In the genomic region with DNA sequence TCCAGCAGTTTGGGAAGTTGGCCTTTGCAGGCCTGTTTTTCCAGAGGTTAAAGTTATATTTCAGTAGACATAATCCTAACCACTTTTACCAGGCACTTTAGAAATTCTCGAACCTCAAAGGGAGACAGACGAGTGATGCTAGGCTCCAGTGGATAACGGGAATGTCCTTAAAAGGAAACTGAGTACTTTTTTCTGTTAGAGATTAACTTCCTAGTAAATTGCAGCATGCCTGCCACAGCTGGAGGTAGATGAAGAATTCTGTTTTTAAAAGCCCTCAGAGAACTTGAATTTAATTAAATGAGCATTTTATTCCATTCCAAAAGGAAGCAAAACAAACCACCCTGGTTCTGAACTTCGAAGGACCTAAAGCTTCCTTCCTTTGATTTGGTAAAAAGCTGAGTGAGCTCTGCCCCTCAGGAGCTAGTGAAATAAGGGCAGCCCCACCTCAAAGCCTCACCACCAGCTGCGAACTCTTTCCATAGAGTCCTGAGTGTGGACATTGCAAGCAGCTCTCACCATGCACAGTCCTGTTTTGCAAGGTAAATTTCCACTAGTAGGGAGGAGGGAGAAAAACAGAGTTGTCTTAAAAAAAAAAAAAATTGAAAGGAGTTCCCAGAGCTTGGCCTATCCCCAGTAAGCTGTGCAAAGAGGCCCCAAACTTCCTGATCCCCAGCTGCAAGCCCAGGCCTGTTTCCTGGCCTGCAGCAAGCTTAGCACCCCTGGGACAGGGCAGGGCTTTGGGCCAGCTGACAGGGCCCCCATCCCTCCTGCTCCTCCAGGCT, we compare ENCODE assay signal across 2 cellular contexts.
TF ChIP-seq lines count a peak whose summit lies in the region.

No MANE protein-coding gene starts in this region.

TF ChIP-seq in IMR-90, 13 proteins besides CTCF, POLR2A, EP300 and RAD21:
- no peak for TF ChIP-seq NFE2L2 (IDR thresholded peaks at IDR 0.05; ENCODE audit: low read depth, low read length)
- no peak for TF ChIP-seq RFX5 (IDR thresholded peaks at IDR 0.05; ENCODE audit: low read depth, low read length)
- TF ChIP-seq RCOR1 (IDR thresholded peaks at IDR 0.05; ENCODE audit: insufficient replicate concordance, low read length): no peak
- TF ChIP-seq FOS (IDR thresholded peaks at IDR 0.05; ENCODE audit: low read depth, low read length): no peak
- TF ChIP-seq MXI1 (IDR thresholded peaks at IDR 0.05; ENCODE audit: borderline replicate concordance, low read depth, low read length): no peak
- TF ChIP-seq SMC3 (IDR thresholded peaks at IDR 0.05; ENCODE audit: low read depth, low read length): no peak
- TF ChIP-seq CHD1 (IDR thresholded peaks at IDR 0.05; ENCODE audit: low read depth, low read length): no peak
- no peak for TF ChIP-seq BHLHE40 (IDR thresholded peaks at IDR 0.05; ENCODE audit: low read depth, low read length)
- no peak for TF ChIP-seq MAZ (IDR thresholded peaks at IDR 0.05; ENCODE audit: borderline replicate concordance, low read depth, low read length)
- TF ChIP-seq MAFK (IDR thresholded peaks at IDR 0.05; ENCODE audit: low read depth, low read length): no peak
- TF ChIP-seq, protein P1, sequence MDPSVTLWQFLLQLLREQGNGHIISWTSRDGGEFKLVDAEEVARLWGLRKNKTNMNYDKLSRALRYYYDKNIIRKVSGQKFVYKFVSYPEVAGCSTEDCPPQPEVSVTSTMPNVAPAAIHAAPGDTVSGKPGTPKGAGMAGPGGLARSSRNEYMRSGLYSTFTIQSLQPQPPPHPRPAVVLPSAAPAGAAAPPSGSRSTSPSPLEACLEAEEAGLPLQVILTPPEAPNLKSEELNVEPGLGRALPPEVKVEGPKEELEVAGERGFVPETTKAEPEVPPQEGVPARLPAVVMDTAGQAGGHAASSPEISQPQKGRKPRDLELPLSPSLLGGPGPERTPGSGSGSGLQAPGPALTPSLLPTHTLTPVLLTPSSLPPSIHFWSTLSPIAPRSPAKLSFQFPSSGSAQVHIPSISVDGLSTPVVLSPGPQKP (IDR thresholded peaks at IDR 0.05; ENCODE audit: borderline replicate concordance, low read depth, low read length): no peak
- TF ChIP-seq, protein P2, sequence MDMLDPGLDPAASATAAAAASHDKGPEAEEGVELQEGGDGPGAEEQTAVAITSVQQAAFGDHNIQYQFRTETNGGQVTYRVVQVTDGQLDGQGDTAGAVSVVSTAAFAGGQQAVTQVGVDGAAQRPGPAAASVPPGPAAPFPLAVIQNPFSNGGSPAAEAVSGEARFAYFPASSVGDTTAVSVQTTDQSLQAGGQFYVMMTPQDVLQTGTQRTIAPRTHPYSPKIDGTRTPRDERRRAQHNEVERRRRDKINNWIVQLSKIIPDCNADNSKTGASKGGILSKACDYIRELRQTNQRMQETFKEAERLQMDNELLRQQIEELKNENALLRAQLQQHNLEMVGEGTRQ (IDR thresholded peaks at IDR 0.05; ENCODE audit: low read depth, low read length): no peak
- TF ChIP-seq CEBPB (IDR thresholded peaks at IDR 0.05; ENCODE audit: low read depth, low read length): no peak

TF ChIP-seq in endothelial cell of umbilical vein, 7 proteins besides CTCF, POLR2A, EP300 and RAD21:
- no peak for TF ChIP-seq MYC (IDR thresholded peaks at IDR 0.05; ENCODE audit: low read depth, low read length)
- TF ChIP-seq, protein P3, sequence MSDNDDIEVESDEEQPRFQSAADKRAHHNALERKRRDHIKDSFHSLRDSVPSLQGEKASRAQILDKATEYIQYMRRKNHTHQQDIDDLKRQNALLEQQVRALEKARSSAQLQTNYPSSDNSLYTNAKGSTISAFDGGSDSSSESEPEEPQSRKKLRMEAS (IDR thresholded peaks at IDR 0.05; ENCODE audit: insufficient read depth, insufficient read length): no peak
- TF ChIP-seq GATA2 (IDR thresholded peaks at IDR 0.05; ENCODE audit: insufficient read depth, insufficient read length, low read depth, low read length): no peak
- TF ChIP-seq POLR2AphosphoS5 (IDR thresholded peaks at IDR 0.05; ENCODE audit: insufficient read depth, low read depth, low read length): no peak
- no peak for TF ChIP-seq EZH2 (IDR thresholded peaks at IDR 0.05; ENCODE audit: borderline replicate concordance, low read depth, low read length, severe bottlenecking)
- TF ChIP-seq FOS (IDR thresholded peaks at IDR 0.05; ENCODE audit: borderline replicate concordance, insufficient read depth, low read length): no peak
- no peak for TF ChIP-seq JUN (IDR thresholded peaks at IDR 0.05; ENCODE audit: borderline replicate concordance, insufficient read depth, insufficient read length, low read depth)
